13 cellular contexts compared by ENCODE assay signal in genomic region chr2:109396338-109397180, GRCh38.
DNase-seq lines count a peak whose midpoint lies in the region; ATAC-seq and TF ChIP-seq lines count a peak whose summit lies in the region.
"Had no signal": no experiment of that assay in that cellular context is flagged by ENCODE, and none has a peak within 500 bp of the region (broad histone marks: within the 10 kb centered on the region; RNA-seq: fewer than 3 reads in every experiment).

No MANE protein-coding gene starts in this region.

- peak; percentile 11 for DNase-seq in activated CD4-positive, alpha-beta memory T cell treated with anti-CD3 and anti-CD28 coated beads for 36 hours
- DNase-seq in activated CD4-positive, alpha-beta memory T cell treated with anti-CD3 and anti-CD28 coated beads, Interleukin-2, amount 10 ng/mL, durations not matched to agents 7 days and 5 days, result no peak
- DNase-seq in activated naive CD8-positive, alpha-beta T cell treated with anti-CD3 and anti-CD28 coated beads for 36 hours, result peak; percentile 20
- DNase-seq in sciatic nerve (ENCODE audit: low spot score) (no peak), esophagus muscularis mucosa (ENCODE audit: extremely low spot score) (no peak)
- DNase-seq in central memory CD4-positive, alpha-beta T cell, result no peak
- DNase-seq: activated CD8-positive, alpha-beta memory T cell treated with anti-CD3 and anti-CD28 coated beads, Interleukin-2, amount 50 U/mL, for 4 hours; NCI-H526; nucleus accumbens; testis had no signal

- no peaks in the 10 kb centered on the region for H3K9me3 ChIP-seq in esophagus muscularis mucosa
- H3K9me3 ChIP-seq: testis had no signal

- ATAC-seq in HG02642 (IDR thresholded peaks at IDR 0.05; ENCODE audit: poor library complexity, unreplicated experiment), result peak; percentile 38
- ATAC-seq in sciatic nerve, result peak; percentile 24
- ATAC-seq in GM21381 (IDR thresholded peaks at IDR 0.05; ENCODE audit: unreplicated experiment), result no peak
- ATAC-seq: K562 had no signal

- no peak for TF ChIP-seq EP300 in esophagus muscularis mucosa (IDR thresholded peaks at IDR 0.05)

- H3K27me3 Mint-ChIP-seq in activated CD4-positive, alpha-beta memory T cell treated with anti-CD3 and anti-CD28 coated beads for 36 hours, result no peaks in the 10 kb centered on the region
- H3K27me3 Mint-ChIP-seq in activated CD4-positive, alpha-beta memory T cell treated with anti-CD3 and anti-CD28 coated beads, Interleukin-2, amount 10 ng/mL, durations not matched to agents 7 days and 5 days, result peaks cover 5% of the 10 kb centered on the region
- no peaks in the 10 kb centered on the region for H3K27me3 Mint-ChIP-seq in activated naive CD8-positive, alpha-beta T cell treated with anti-CD3 and anti-CD28 coated beads for 36 hours

- H3K4me1 Mint-ChIP-seq in activated CD4-positive, alpha-beta memory T cell treated with anti-CD3 and anti-CD28 coated beads for 36 hours (ENCODE audit: low read depth), result peaks cover 4% of the 10 kb centered on the region
- peaks cover 5% of the 10 kb centered on the region for H3K4me1 Mint-ChIP-seq in activated CD4-positive, alpha-beta memory T cell treated with anti-CD3 and anti-CD28 coated beads, Interleukin-2, amount 10 ng/mL, durations not matched to agents 7 days and 5 days
- peaks cover 25% of the 10 kb centered on the region for H3K4me1 Mint-ChIP-seq in activated naive CD8-positive, alpha-beta T cell treated with anti-CD3 and anti-CD28 coated beads for 36 hours

- no peak overlapping the region for H3K27ac ChIP-seq in esophagus muscularis mucosa (replicated peaks in 1 of 4)
- H3K27ac ChIP-seq: testis had no signal

- TF ChIP-seq CTCF in esophagus muscularis mucosa (IDR thresholded peaks at IDR 0.05), result no peak

- H3K4me3 Mint-ChIP-seq in activated CD4-positive, alpha-beta memory T cell treated with anti-CD3 and anti-CD28 coated beads for 36 hours, result no peak overlapping the region
- H3K4me3 Mint-ChIP-seq in activated CD4-positive, alpha-beta memory T cell treated with anti-CD3 and anti-CD28 coated beads, Interleukin-2, amount 10 ng/mL, durations not matched to agents 7 days and 5 days, result no peak overlapping the region
- H3K4me3 Mint-ChIP-seq in activated naive CD8-positive, alpha-beta T cell treated with anti-CD3 and anti-CD28 coated beads for 36 hours, result no peak overlapping the region

- H3K27ac Mint-ChIP-seq in activated CD4-positive, alpha-beta memory T cell treated with anti-CD3 and anti-CD28 coated beads for 36 hours, result no peak overlapping the region
- H3K27ac Mint-ChIP-seq in activated CD4-positive, alpha-beta memory T cell treated with anti-CD3 and anti-CD28 coated beads, Interleukin-2, amount 10 ng/mL, durations not matched to agents 7 days and 5 days, result no peak overlapping the region
- H3K27ac Mint-ChIP-seq in activated naive CD8-positive, alpha-beta T cell treated with anti-CD3 and anti-CD28 coated beads for 36 hours, result peak overlapping the region; percentile 67

- H3K4me3 ChIP-seq in esophagus muscularis mucosa, result no peak overlapping the region
- H3K4me3 ChIP-seq: K562, testis had no signal

- POLR2A ChIA-PET in activated CD4-positive, alpha-beta memory T cell treated with anti-CD3 and anti-CD28 coated beads for 36 hours (lab: Charles Lee), result no interaction called here
- POLR2A ChIA-PET in activated CD4-positive, alpha-beta memory T cell treated with anti-CD3 and anti-CD28 coated beads, Interleukin-2, amount 10 ng/mL, durations not matched to agents 7 days and 5 days (lab: Charles Lee), result no interaction called here

- CTCF ChIA-PET in activated CD4-positive, alpha-beta memory T cell treated with anti-CD3 and anti-CD28 coated beads for 36 hours (lab: Charles Lee), result no interaction called here
- CTCF ChIA-PET in activated CD4-positive, alpha-beta memory T cell treated with anti-CD3 and anti-CD28 coated beads, Interleukin-2, amount 10 ng/mL, durations not matched to agents 7 days and 5 days (lab: Charles Lee), result no interaction called here

- H3K36me3 Mint-ChIP-seq in activated CD4-positive, alpha-beta memory T cell treated with anti-CD3 and anti-CD28 coated beads for 36 hours, result no peaks in the 10 kb centered on the region
- no peaks in the 10 kb centered on the region for H3K36me3 Mint-ChIP-seq in activated CD4-positive, alpha-beta memory T cell treated with anti-CD3 and anti-CD28 coated beads, Interleukin-2, amount 10 ng/mL, durations not matched to agents 7 days and 5 days (ENCODE audit: low read depth)
- no peaks in the 10 kb centered on the region for H3K36me3 Mint-ChIP-seq in activated naive CD8-positive, alpha-beta T cell treated with anti-CD3 and anti-CD28 coated beads for 36 hours

- no peaks in the 10 kb centered on the region for H3K27me3 ChIP-seq in esophagus muscularis mucosa
- H3K27me3 ChIP-seq: testis had no signal

- H3K36me3 ChIP-seq in esophagus muscularis mucosa, result peaks cover 0 to 15% (median 4%) of the 10 kb centered on the region in 4 donors

- no peaks in the 10 kb centered on the region for H3K9me3 Mint-ChIP-seq in activated CD4-positive, alpha-beta memory T cell treated with anti-CD3 and anti-CD28 coated beads for 36 hours
- no peaks in the 10 kb centered on the region for H3K9me3 Mint-ChIP-seq in activated CD4-positive, alpha-beta memory T cell treated with anti-CD3 and anti-CD28 coated beads, Interleukin-2, amount 10 ng/mL, durations not matched to agents 7 days and 5 days
- no peaks in the 10 kb centered on the region for H3K9me3 Mint-ChIP-seq in activated naive CD8-positive, alpha-beta T cell treated with anti-CD3 and anti-CD28 coated beads for 36 hours

- intact Hi-C loops in activated CD4-positive, alpha-beta memory T cell treated with anti-CD3 and anti-CD28 coated beads for 36 hours (cut with micrococcal nuclease), result no loop called here
- intact Hi-C loops in sciatic nerve (cut with DNase I) (no loop called here), esophagus muscularis mucosa (cut with DNase I) (no loop called here)

- TF ChIP-seq POLR2A in esophagus muscularis mucosa (IDR thresholded peaks at IDR 0.05; ENCODE audit: low read depth), result no peak

- peaks cover 0 to 9% (median 0%) of the 10 kb centered on the region in 4 donors for H3K4me1 ChIP-seq in esophagus muscularis mucosa
- H3K4me1 ChIP-seq: testis had no signal

- WGBS in esophagus muscularis mucosa, result 69% methylated on average over 15 of the region's 15 CpGs

Comparison
In these comparisons a context has a peak if more than half of its experiments do, and no peak if none do; other contexts are left out.
1. DNase-seq: peak in activated CD4-positive, alpha-beta memory T cell treated with anti-CD3 and anti-CD28 coated beads for 36 hours (single experiment) and activated naive CD8-positive, alpha-beta T cell treated with anti-CD3 and anti-CD28 coated beads for 36 hours (single experiment); none in activated CD4-positive, alpha-beta memory T cell treated with anti-CD3 and anti-CD28 coated beads, Interleukin-2, amount 10 ng/mL, durations not matched to agents 7 days and 5 days (single experiment), sciatic nerve (single experiment), esophagus muscularis mucosa (single experiment) and central memory CD4-positive, alpha-beta T cell (single experiment).